In genomic region chr2:14641116-14641515, GRCh38 we compare ENCODE assay signal across 30 cellular contexts. TPM values are rescaled to one million over a fixed set of nuclear protein-coding genes. Genes with fewer than 3 reads are reported as not detected.
DNase-seq lines count a peak whose midpoint lies in the region; ATAC-seq and TF ChIP-seq lines count a peak whose summit lies in the region.
"Had no signal": no experiment of that assay in that cellular context is flagged by ENCODE, and none has a peak within 500 bp of the region (broad histone marks: within the 10 kb centered on the region; RNA-seq: fewer than 3 reads in every experiment).

No MANE protein-coding gene starts in this region.

- no peak for TF ChIP-seq CTCF in progenitor cell of endocrine pancreas (IDR thresholded peaks at IDR 0.05; ENCODE audit: unreplicated experiment)

- DNase-seq in progenitor cell of endocrine pancreas (ENCODE audit: low spot score, unreplicated experiment), result no peak
- no peak for DNase-seq in HuH-7.5 (ENCODE audit: low spot score)
- no peak for DNase-seq in activated effector memory CD4-positive, alpha-beta T cell treated with anti-CD3 and anti-CD28 coated beads, Interleukin-2, amount 50 U/mL, for 16 hours
- DNase-seq: 8988T; ACHN; AML-193; BE2C; C1 segment of cervical spinal cord; Caco-2; Calu3; CD4-positive, alpha-beta memory T cell; CD4-positive, alpha-beta T cell; CD4-positive, CD25-positive, alpha-beta regulatory T cell; CD8-positive, alpha-beta memory T cell; CD8-positive, alpha-beta T cell; COR-L47; DMS 273 treated with DMSO at 0.1 percent for 48 hours; DMS153; DMS53; DMS79; DMS79 treated with DMSO at 0.1 percent for 48 hours; DND-41; EL had no signal

- H3K36me3 Mint-ChIP-seq in progenitor cell of endocrine pancreas (ENCODE audit: insufficient read depth), result peaks cover 21% of the 10 kb centered on the region
- no peaks in the 10 kb centered on the region for H3K36me3 Mint-ChIP-seq in stimulated activated memory B cell treated with anti-CD40 and anti-IgM and Interleukin-4, amounts not matched to agents 10 μg/mL and 1 μg/mL and 100 μg/mL, for 72 hours
- H3K36me3 Mint-ChIP-seq: CD14-positive monocyte; CD4-positive, alpha-beta memory T cell; CD4-positive, CD25-positive, alpha-beta regulatory T cell; CD8-positive, alpha-beta memory T cell; CD8-positive, alpha-beta T cell had no signal

- peak overlapping the region; percentile 33 for H3K27ac Mint-ChIP-seq in progenitor cell of endocrine pancreas
- H3K27ac Mint-ChIP-seq in stimulated activated memory B cell treated with anti-CD40 and anti-IgM and Interleukin-4, amounts not matched to agents 10 μg/mL and 1 μg/mL and 100 μg/mL, for 72 hours, result no peak overlapping the region
- H3K27ac Mint-ChIP-seq: B cell; CD14-positive monocyte; CD4-positive, alpha-beta memory T cell; CD4-positive, alpha-beta T cell; CD4-positive, CD25-positive, alpha-beta regulatory T cell; CD8-positive, alpha-beta memory T cell; CD8-positive, alpha-beta T cell had no signal

- H3K4me3 Mint-ChIP-seq in progenitor cell of endocrine pancreas (ENCODE audit: low read depth), result no peak overlapping the region
- H3K4me3 Mint-ChIP-seq in stimulated activated memory B cell treated with anti-CD40 and anti-IgM and Interleukin-4, amounts not matched to agents 10 μg/mL and 1 μg/mL and 100 μg/mL, for 72 hours, result no peak overlapping the region
- H3K4me3 Mint-ChIP-seq: B cell; CD14-positive monocyte; CD4-positive, alpha-beta memory T cell; CD4-positive, alpha-beta T cell; CD4-positive, CD25-positive, alpha-beta regulatory T cell; CD8-positive, alpha-beta memory T cell; CD8-positive, alpha-beta T cell had no signal

- peaks cover 23% of the 10 kb centered on the region for H3K4me1 Mint-ChIP-seq in progenitor cell of endocrine pancreas (ENCODE audit: low read depth)
- H3K4me1 Mint-ChIP-seq in stimulated activated memory B cell treated with anti-CD40 and anti-IgM and Interleukin-4, amounts not matched to agents 10 μg/mL and 1 μg/mL and 100 μg/mL, for 72 hours, result no peaks in the 10 kb centered on the region
- H3K4me1 Mint-ChIP-seq: B cell; CD14-positive monocyte; CD4-positive, alpha-beta memory T cell; CD4-positive, CD25-positive, alpha-beta regulatory T cell; CD8-positive, alpha-beta memory T cell had no signal

- H3K9me3 Mint-ChIP-seq in progenitor cell of endocrine pancreas (ENCODE audit: low read depth), result no peaks in the 10 kb centered on the region
- H3K9me3 Mint-ChIP-seq in stimulated activated memory B cell treated with anti-CD40 and anti-IgM and Interleukin-4, amounts not matched to agents 10 μg/mL and 1 μg/mL and 100 μg/mL, for 72 hours, result no peaks in the 10 kb centered on the region
- H3K9me3 Mint-ChIP-seq: CD4-positive, alpha-beta T cell; CD8-positive, alpha-beta T cell had no signal

- H3K27me3 Mint-ChIP-seq in progenitor cell of endocrine pancreas, result no peaks in the 10 kb centered on the region
- peaks cover 14% of the 10 kb centered on the region for H3K27me3 Mint-ChIP-seq in stimulated activated memory B cell treated with anti-CD40 and anti-IgM and Interleukin-4, amounts not matched to agents 10 μg/mL and 1 μg/mL and 100 μg/mL, for 72 hours

- ATAC-seq in stimulated activated memory B cell treated with anti-CD40 and anti-IgM and Interleukin-4, amounts not matched to agents 10 μg/mL and 1 μg/mL and 100 μg/mL, for 72 hours, result peak; percentile 37
- ATAC-seq: A549; CD8-positive, alpha-beta T cell had no signal

RNA-seq across cellular contexts. Expression of gene LRATD1, which starts 8.6 kb away (rescaled TPM):
- total RNA-seq in progenitor cell of endocrine pancreas, result 148 and 177 TPM in 2 replicates
- total RNA-seq: A172; A673; B cell; CD4-positive, alpha-beta memory T cell; CD4-positive, alpha-beta T cell; CD4-positive, CD25-positive, alpha-beta regulatory T cell; CD8-positive, alpha-beta memory T cell; CD8-positive, alpha-beta T cell; Daoy had no signal
